ENCODE assay signal across 37 cellular contexts in the genomic region with DNA sequence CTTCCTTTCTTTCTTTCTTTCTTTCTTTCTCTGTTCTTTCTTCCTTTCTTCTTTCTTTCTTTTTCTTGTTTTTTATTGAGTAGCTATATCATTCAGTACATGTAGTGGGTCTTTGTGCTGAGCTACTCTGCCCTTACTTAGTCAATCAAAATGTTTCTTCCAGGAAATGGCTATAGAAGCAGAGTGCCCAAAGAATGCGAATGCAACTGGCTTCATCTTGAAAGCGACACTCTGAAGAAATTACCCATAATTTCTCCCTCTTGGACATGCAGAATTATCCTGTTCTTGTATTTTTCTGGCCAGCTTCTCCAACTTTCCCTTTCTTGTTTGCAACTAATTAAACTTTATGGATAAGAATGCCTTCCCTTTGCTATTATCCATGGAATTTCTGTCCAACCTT.
DNase-seq lines count a peak whose midpoint lies in the region; ATAC-seq, FAIRE-seq and TF ChIP-seq lines count a peak whose summit lies in the region.
"Had no signal": no experiment of that assay in that cellular context is flagged by ENCODE, and none has a peak within 500 bp of the region (broad histone marks: within the 10 kb centered on the region; RNA-seq: fewer than 3 reads in every experiment).

No MANE protein-coding gene starts in this region.

- no peak overlapping the region for H2AFZ ChIP-seq in Karpas-422 (ENCODE audit: low read length)

- H3K4me1 ChIP-seq in A673 (ENCODE audit: insufficient read depth, low read length, poor library complexity, severe bottlenecking), result peaks cover 16% of the 10 kb centered on the region
- no peaks in the 10 kb centered on the region for H3K4me1 ChIP-seq in HEK293 (ENCODE audit: control insufficient read depth, insufficient read depth, low read length)
- H3K4me1 ChIP-seq in Karpas-422 (ENCODE audit: low read length), result no peaks in the 10 kb centered on the region
- H3K4me1 ChIP-seq: A549; BE2C; BLaER1; BLaER1 treated with 17β-estradiol and CSF1 and Interleukin-3, amounts not matched to agents 10 nM and 100 nM; Caco-2 had no signal

- intact Hi-C loops in A673 (cut with micrococcal nuclease; ENCODE audit: unreplicated experiment), result no loop called here

- CTCF ChIA-PET in A673 (lab: Charles Lee), result interaction anchor here (0.6 kb wide), 1 partner anchor 165 kb away, joined by 6 read pairs; no protein-coding TSS in a partner anchor
- CTCF ChIA-PET in HEK293 (lab: Yijun Ruan, JAX), result interaction anchor here (0.6 kb wide), 1 partner anchor 426 kb away, joined by 3 read pairs; no protein-coding TSS in a partner anchor

- ATAC-seq in GM21360 (IDR thresholded peaks at IDR 0.05; ENCODE audit: unreplicated experiment), result no peak
- no peak for ATAC-seq in HG03460 (IDR thresholded peaks at IDR 0.05; ENCODE audit: unreplicated experiment)
- ATAC-seq: A549; CD8-positive, alpha-beta T cell had no signal

- POLR2A ChIA-PET in A673 (lab: Charles Lee; ENCODE audit: low non-redundant PET) (no interaction called here), HEK293 (lab: Yijun Ruan, JAX) (interaction anchor here (0.5 kb wide), 1 partner anchor 441 kb away, joined by 3 read pairs; a partner anchor contains a TSS)

- H3K4me1 Mint-ChIP-seq in neural crest cell, result no peaks in the 10 kb centered on the region
- H3K4me1 Mint-ChIP-seq: B cell; CD14-positive monocyte; CD4-positive, alpha-beta memory T cell; CD4-positive, CD25-positive, alpha-beta regulatory T cell; CD8-positive, alpha-beta memory T cell had no signal

- BruUV-seq in A673 (replicated peaks; lab: Mats Ljungman, UMichigan), result no TSS peak

- no peak overlapping the region for H3K4me2 ChIP-seq in Karpas-422 (ENCODE audit: low read depth, low read length, poor library complexity, severe bottlenecking)
- H3K4me2 ChIP-seq: A549; BLaER1; BLaER1 treated with 17β-estradiol and CSF1 and Interleukin-3, amounts not matched to agents 10 nM and 100 nM had no signal

- no peaks in the 10 kb centered on the region for H3K36me3 Mint-ChIP-seq in neural crest cell (ENCODE audit: low read depth)
- H3K36me3 Mint-ChIP-seq: CD14-positive monocyte; CD4-positive, alpha-beta memory T cell; CD4-positive, CD25-positive, alpha-beta regulatory T cell; CD8-positive, alpha-beta memory T cell; CD8-positive, alpha-beta T cell had no signal

- peak; percentile 64 for DNase-seq in A673 (ENCODE audit: low spot score)
- peak; percentile 75 for DNase-seq in SK-N-MC (ENCODE audit: low read depth, low spot score)
- no peak for DNase-seq in neural crest cell (ENCODE audit: low read depth, low spot score)
- no peak for DNase-seq in Karpas-422
- no peak for DNase-seq in urothelium cell line (ENCODE audit: low spot score)
- DNase-seq: 8988T; ACHN; AML-193; BE2C; C1 segment of cervical spinal cord; Caco-2; Calu3; CD4-positive, alpha-beta memory T cell; CD4-positive, alpha-beta T cell; CD4-positive, CD25-positive, alpha-beta regulatory T cell; CD8-positive, alpha-beta memory T cell; CD8-positive, alpha-beta T cell; COR-L47; DMS 273 treated with DMSO at 0.1 percent for 48 hours; DMS153; DMS53; DMS79; DMS79 treated with DMSO at 0.1 percent for 48 hours; DND-41; EL had no signal

- H3K36me3 ChIP-seq in A673 (ENCODE audit: insufficient read depth, low read length, poor library complexity, severe bottlenecking), result no peaks in the 10 kb centered on the region
- no peaks in the 10 kb centered on the region for H3K36me3 ChIP-seq in HEK293 (ENCODE audit: control insufficient read depth in 2 of 2, insufficient read depth in 1 of 2, low read length in 2 of 2)
- H3K36me3 ChIP-seq in SK-N-MC (ENCODE audit: insufficient read depth, low read length), result no peaks in the 10 kb centered on the region
- H3K36me3 ChIP-seq in Karpas-422 (ENCODE audit: insufficient read depth, low read length), result no peaks in the 10 kb centered on the region
- H3K36me3 ChIP-seq: BE2C; BLaER1; BLaER1 treated with 17β-estradiol and CSF1 and Interleukin-3, amounts not matched to agents 10 nM and 100 nM had no signal

- no peaks in the 10 kb centered on the region for H4K20me1 ChIP-seq in Karpas-422 (ENCODE audit: insufficient read depth, low read depth, low read length)
- H4K20me1 ChIP-seq: BLaER1; BLaER1 treated with 17β-estradiol and CSF1 and Interleukin-3, amounts not matched to agents 10 nM and 100 nM had no signal

- H3K27ac ChIP-seq in A673 (ENCODE audit: low read depth, low read length, poor library complexity, severe bottlenecking) (peak overlapping the region; percentile 49), HEK293 (ENCODE audit: extremely low read depth, low read depth, low read length) (no peak overlapping the region), SK-N-MC (peak overlapping the region; percentile 94), Karpas-422 (ENCODE audit: low read length) (no peak overlapping the region)
- H3K27ac ChIP-seq: 22Rv1; A549; BLaER1; BLaER1 treated with 17β-estradiol and CSF1 and Interleukin-3, amounts not matched to agents 10 nM and 100 nM; C4-2B had no signal

- H3K9ac ChIP-seq in SK-N-MC (ENCODE audit: insufficient read length) (no peak overlapping the region), Karpas-422 (ENCODE audit: low read length) (no peak overlapping the region)
- H3K9ac ChIP-seq: BLaER1; BLaER1 treated with 17β-estradiol and CSF1 and Interleukin-3, amounts not matched to agents 10 nM and 100 nM had no signal

- H3K27me3 Mint-ChIP-seq in neural crest cell (ENCODE audit: low read depth), result peaks cover 21% of the 10 kb centered on the region
- H3K27me3 Mint-ChIP-seq: B cell; CD4-positive, alpha-beta memory T cell; CD4-positive, alpha-beta T cell; CD4-positive, CD25-positive, alpha-beta regulatory T cell; CD8-positive, alpha-beta memory T cell had no signal

- no peak overlapping the region for H3K4me3 ChIP-seq in A673 (ENCODE audit: low read depth, low read length, poor library complexity, severe bottlenecking)
- no peak overlapping the region for H3K4me3 ChIP-seq in HEK293 (ENCODE audit: low read depth, low read length)
- peak overlapping the region; percentile 23 for H3K4me3 ChIP-seq in SK-N-MC
- no peak overlapping the region for H3K4me3 ChIP-seq in Karpas-422 (ENCODE audit: low read length)
- H3K4me3 ChIP-seq: A549; BLaER1; BLaER1 treated with 17β-estradiol and CSF1 and Interleukin-3, amounts not matched to agents 10 nM and 100 nM had no signal

- TF ChIP-seq CTCF in A673 (conservative IDR thresholded peaks at IDR 0.05; ENCODE audit: low read depth, low read length) (no peak), HEK293 (tag by site-specific recombination; IDR thresholded peaks at IDR 0.05) (no peak), neural crest cell (conservative IDR thresholded peaks at IDR 0.05) (no peak)

- no peaks in the 10 kb centered on the region for H3K9me3 Mint-ChIP-seq in neural crest cell

- H3K9me3 ChIP-seq in A673 (ENCODE audit: low read depth, low read length, poor library complexity, severe bottlenecking) (no peaks in the 10 kb centered on the region), HEK293 (ENCODE audit: control insufficient read depth, insufficient read depth, low read depth, low read length) (no peaks in the 10 kb centered on the region), SK-N-MC (ENCODE audit: low read depth, low read length) (no peaks in the 10 kb centered on the region), Karpas-422 (ENCODE audit: low read length) (peaks cover 18% of the 10 kb centered on the region)
- H3K9me3 ChIP-seq: A549; BE2C; BLaER1; BLaER1 treated with 17β-estradiol and CSF1 and Interleukin-3, amounts not matched to agents 10 nM and 100 nM; Caco-2 had no signal

- H3K27me3 ChIP-seq in A673 (replicated peaks; ENCODE audit: insufficient read depth, low read depth, low read length, poor library complexity), result no peaks in the 10 kb centered on the region
- H3K27me3 ChIP-seq in Karpas-422 (ENCODE audit: low read length), result no peaks in the 10 kb centered on the region
- H3K27me3 ChIP-seq: BE2C; BLaER1; BLaER1 treated with 17β-estradiol and CSF1 and Interleukin-3, amounts not matched to agents 10 nM and 100 nM had no signal

- H3K9me2 ChIP-seq in Karpas-422 (replicated peaks; ENCODE audit: insufficient read depth, low read length), result no peaks in the 10 kb centered on the region

- no peak overlapping the region for H3K4me3 Mint-ChIP-seq in neural crest cell
- H3K4me3 Mint-ChIP-seq: B cell; CD14-positive monocyte; CD4-positive, alpha-beta memory T cell; CD4-positive, alpha-beta T cell; CD4-positive, CD25-positive, alpha-beta regulatory T cell; CD8-positive, alpha-beta memory T cell; CD8-positive, alpha-beta T cell had no signal

- H3K27ac Mint-ChIP-seq in neural crest cell (ENCODE audit: unreplicated experiment), result peak overlapping the region; percentile 5
- H3K27ac Mint-ChIP-seq: B cell; CD14-positive monocyte; CD4-positive, alpha-beta memory T cell; CD4-positive, alpha-beta T cell; CD4-positive, CD25-positive, alpha-beta regulatory T cell; CD8-positive, alpha-beta memory T cell; CD8-positive, alpha-beta T cell had no signal

- H3K79me2 ChIP-seq in Karpas-422 (ENCODE audit: low read length), result no peaks in the 10 kb centered on the region

- FAIRE-seq in urothelium cell line (lab: Jason Lieb, UNC), result no peak
- FAIRE-seq: A204.1, A549, D721Med had no signal

TF ChIP-seq in HEK293, 187 proteins besides CTCF, POLR2A, EP300 and RAD21:
- TF ChIP-seq ZNF366 (tag by site-specific recombination; conservative IDR thresholded peaks at IDR 0.05) (0 out of 2 replicates have a peak, but pooled peaks have one; percentile 1), YY1 (tag by site-specific recombination; IDR thresholded peaks at IDR 0.05) (no peak)

Comparison
In these comparisons a context has a peak if more than half of its experiments do, and no peak if none do; other contexts are left out.
1. DNase-seq: peak in A673 (single experiment) and SK-N-MC (single experiment); none in neural crest cell (single experiment), Karpas-422 (single experiment) and urothelium cell line (single experiment).
2. H3K27ac ChIP-seq: peak in A673 (single experiment) and SK-N-MC (single experiment); none in HEK293 (single experiment) and Karpas-422 (single experiment).